In the genomic region with DNA sequence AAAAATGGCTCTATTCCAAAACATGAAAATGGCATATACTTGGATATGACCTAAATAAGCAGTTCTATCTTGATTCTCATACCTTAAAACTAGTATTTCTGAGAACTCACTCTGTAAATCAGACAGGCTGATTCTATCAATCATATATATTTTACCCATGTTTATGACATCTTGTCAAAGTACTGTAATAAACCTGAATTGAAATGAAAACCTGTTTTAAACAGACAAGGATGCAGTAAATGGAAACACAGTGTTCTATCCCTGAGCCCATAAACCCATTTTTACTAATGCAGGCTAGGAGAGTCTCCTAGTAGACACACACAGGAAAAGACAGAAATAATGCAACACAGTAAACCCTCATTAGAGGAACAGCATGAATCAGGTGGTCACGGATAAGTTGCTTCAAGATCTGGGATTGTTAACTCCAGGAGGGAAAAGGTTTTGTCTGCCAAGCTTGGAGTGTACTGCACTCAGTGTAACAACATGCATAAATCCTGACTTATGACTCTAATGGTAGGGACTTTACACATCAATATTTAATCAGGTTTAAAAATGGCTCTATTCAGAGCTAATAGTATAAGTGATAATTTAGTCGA, we compare ENCODE assay signal across 1 cellular context.
TF ChIP-seq lines count a peak whose summit lies in the region.

No MANE protein-coding gene starts in this region.

TF ChIP-seq in GM23338, 12 proteins besides CTCF, POLR2A, EP300 and RAD21 (continued from another document):
- TF ChIP-seq, protein P1, sequence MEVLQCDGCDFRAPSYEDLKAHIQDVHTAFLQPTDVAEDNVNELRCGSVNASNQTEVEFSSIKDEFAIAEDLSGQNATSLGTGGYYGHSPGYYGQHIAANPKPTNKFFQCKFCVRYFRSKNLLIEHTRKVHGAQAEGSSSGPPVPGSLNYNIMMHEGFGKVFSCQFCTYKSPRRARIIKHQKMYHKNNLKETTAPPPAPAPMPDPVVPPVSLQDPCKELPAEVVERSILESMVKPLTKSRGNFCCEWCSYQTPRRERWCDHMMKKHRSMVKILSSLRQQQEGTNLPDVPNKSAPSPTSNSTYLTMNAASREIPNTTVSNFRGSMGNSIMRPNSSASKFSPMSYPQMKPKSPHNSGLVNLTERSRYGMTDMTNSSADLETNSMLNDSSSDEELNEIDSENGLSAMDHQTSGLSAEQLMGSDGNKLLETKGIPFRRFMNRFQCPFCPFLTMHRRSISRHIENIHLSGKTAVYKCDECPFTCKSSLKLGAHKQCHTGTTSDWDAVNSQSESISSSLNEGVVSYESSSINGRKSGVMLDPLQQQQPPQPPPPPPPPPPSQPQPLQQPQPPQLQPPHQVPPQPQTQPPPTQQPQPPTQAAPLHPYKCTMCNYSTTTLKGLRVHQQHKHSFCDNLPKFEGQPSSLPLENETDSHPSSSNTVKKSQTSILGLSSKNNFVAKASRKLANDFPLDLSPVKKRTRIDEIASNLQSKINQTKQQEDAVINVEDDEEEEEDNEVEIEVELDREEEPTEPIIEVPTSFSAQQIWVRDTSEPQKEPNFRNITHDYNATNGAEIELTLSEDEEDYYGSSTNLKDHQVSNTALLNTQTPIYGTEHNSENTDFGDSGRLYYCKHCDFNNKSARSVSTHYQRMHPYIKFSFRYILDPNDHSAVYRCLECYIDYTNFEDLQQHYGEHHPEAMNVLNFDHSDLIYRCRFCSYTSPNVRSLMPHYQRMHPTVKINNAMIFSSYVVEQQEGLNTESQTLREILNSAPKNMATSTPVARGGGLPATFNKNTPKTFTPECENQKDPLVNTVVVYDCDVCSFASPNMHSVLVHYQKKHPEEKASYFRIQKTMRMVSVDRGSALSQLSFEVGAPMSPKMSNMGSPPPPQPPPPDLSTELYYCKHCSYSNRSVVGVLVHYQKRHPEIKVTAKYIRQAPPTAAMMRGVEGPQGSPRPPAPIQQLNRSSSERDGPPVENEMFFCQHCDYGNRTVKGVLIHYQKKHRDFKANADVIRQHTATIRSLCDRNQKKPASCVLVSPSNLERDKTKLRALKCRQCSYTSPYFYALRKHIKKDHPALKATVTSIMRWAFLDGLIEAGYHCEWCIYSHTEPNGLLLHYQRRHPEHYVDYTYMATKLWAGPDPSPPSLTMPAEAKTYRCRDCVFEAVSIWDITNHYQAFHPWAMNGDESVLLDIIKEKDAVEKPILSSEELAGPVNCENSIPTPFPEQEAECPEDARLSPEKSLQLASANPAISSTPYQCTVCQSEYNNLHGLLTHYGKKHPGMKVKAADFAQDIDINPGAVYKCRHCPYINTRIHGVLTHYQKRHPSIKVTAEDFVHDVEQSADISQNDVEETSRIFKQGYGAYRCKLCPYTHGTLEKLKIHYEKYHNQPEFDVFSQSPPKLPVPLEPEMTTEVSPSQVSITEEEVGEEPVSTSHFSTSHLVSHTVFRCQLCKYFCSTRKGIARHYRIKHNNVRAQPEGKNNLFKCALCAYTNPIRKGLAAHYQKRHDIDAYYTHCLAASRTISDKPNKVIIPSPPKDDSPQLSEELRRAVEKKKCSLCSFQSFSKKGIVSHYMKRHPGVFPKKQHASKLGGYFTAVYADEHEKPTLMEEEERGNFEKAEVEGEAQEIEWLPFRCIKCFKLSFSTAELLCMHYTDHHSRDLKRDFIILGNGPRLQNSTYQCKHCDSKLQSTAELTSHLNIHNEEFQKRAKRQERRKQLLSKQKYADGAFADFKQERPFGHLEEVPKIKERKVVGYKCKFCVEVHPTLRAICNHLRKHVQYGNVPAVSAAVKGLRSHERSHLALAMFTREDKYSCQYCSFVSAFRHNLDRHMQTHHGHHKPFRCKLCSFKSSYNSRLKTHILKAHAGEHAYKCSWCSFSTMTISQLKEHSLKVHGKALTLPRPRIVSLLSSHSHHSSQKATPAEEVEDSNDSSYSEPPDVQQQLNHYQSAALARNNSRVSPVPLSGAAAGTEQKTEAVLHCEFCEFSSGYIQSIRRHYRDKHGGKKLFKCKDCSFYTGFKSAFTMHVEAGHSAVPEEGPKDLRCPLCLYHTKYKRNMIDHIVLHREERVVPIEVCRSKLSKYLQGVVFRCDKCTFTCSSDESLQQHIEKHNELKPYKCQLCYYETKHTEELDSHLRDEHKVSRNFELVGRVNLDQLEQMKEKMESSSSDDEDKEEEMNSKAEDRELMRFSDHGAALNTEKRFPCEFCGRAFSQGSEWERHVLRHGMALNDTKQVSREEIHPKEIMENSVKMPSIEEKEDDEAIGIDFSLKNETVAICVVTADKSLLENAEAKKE (CRISPR knock-in tag; IDR thresholded peaks at IDR 0.05): no peak
- TF ChIP-seq NANOG (IDR thresholded peaks at IDR 0.05; ENCODE audit: borderline replicate concordance): no peak
- TF ChIP-seq STAT1 (IDR thresholded peaks at IDR 0.05; ENCODE audit: unreplicated experiment): no peak
- no peak for TF ChIP-seq CREB1 (CRISPR knock-in tag; IDR thresholded peaks at IDR 0.05; ENCODE audit: low read depth)
